Comparison of ENCODE assay signal across 1 cellular context in genomic region chr4:67300497-67301185, GRCh38.
A peak's percentile ranks its signal among the peaks of the same experiment; 100 is the strongest.
TF ChIP-seq lines count a peak whose summit lies in the region.
"Not testable (repeated sequence)": the region's sequence is repeated elsewhere in the genome, so short reads cannot be mapped to it uniquely, and the experiment has no call there.

No MANE protein-coding gene starts in this region.

TF ChIP-seq in K562, 482 proteins besides CTCF, POLR2A, EP300 and RAD21 (continued from another document):
- peak; percentile 66 for TF ChIP-seq ZNF592 (IDR thresholded peaks at IDR 0.05)
- TF ChIP-seq NFRKB (IDR thresholded peaks at IDR 0.05; ENCODE audit: low read depth), result peak; percentile 82; the same call in 1 of the 2 replicates
- TF ChIP-seq NCOR1 (IDR thresholded peaks at IDR 0.05), result peak; percentile 58
- TF ChIP-seq SMAD4 (CRISPR knock-in tag; conservative IDR thresholded peaks at IDR 0.05), result peak; percentile 45; the same call in 1 of the 2 replicates
- TF ChIP-seq SUPT5H (IDR thresholded peaks at IDR 0.05), result peak; percentile 49; the same call in 1 of the 2 replicates
- TF ChIP-seq NRF1 (conservative IDR thresholded peaks at IDR 0.05 in 1 of 2, IDR thresholded peaks at IDR 0.05 in 1 of 2), result peak; percentile 26 to 37; a peak in 1 of 4 replicates
- peak; percentile 41; the same call in 1 of the 2 replicates for TF ChIP-seq ZNF644 (tag; IDR thresholded peaks at IDR 0.05; ENCODE audit: low read depth)
- TF ChIP-seq, protein P1, sequence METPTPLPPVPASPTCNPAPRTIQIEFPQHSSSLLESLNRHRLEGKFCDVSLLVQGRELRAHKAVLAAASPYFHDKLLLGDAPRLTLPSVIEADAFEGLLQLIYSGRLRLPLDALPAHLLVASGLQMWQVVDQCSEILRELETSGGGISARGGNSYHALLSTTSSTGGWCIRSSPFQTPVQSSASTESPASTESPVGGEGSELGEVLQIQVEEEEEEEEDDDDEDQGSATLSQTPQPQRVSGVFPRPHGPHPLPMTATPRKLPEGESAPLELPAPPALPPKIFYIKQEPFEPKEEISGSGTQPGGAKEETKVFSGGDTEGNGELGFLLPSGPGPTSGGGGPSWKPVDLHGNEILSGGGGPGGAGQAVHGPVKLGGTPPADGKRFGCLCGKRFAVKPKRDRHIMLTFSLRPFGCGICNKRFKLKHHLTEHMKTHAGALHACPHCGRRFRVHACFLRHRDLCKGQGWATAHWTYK (CRISPR knock-in tag; IDR thresholded peaks at IDR 0.05), result 0 out of 2 replicates have a peak, but pooled peaks have one; percentile 43
- TF ChIP-seq TRIM24 (IDR thresholded peaks at IDR 0.05), result 0 out of 4 replicates have a peak, but pooled peaks of 1 of the 2 experiments have one; percentile 34
- TF ChIP-seq POLR2H (tag; IDR thresholded peaks at IDR 0.05; ENCODE audit: low read depth), result peak; percentile 55; the same call in 1 of the 2 replicates
- TF ChIP-seq SOX6 (IDR thresholded peaks at IDR 0.05), result peak; percentile 43; the same call in 1 of the 2 replicates
- peak; percentile 64; the same call in 1 of the 2 replicates for TF ChIP-seq ZBTB17 (CRISPR knock-in tag; IDR thresholded peaks at IDR 0.05)
- 0 out of 2 replicates have a peak, but pooled peaks have one; percentile 42 for TF ChIP-seq SMARCE1 (IDR thresholded peaks at IDR 0.05)
- TF ChIP-seq YY1 (IDR thresholded peaks at IDR 0.05; ENCODE audit: borderline replicate concordance in 1 of 3, control insufficient read depth in 1 of 3, extremely low read depth in 1 of 3, insufficient read depth in 3 of 3, insufficient read length in 1 of 3, insufficient replicate concordance in 2 of 3, low read depth in 1 of 3, low read length in 2 of 3), result peak in 1 of 3 experiments; percentile 75
- TF ChIP-seq KLF16 (IDR thresholded peaks at IDR 0.05), result 0 out of 2 replicates have a peak, but pooled peaks have one; percentile 30
- peak; percentile 39; the same call in 1 of the 2 replicates for TF ChIP-seq KLF1 (tag; IDR thresholded peaks at IDR 0.05)
- TF ChIP-seq TAL1 (IDR thresholded peaks at IDR 0.05), result peak; percentile 59
- 0 out of 2 replicates have a peak, but pooled peaks have one; percentile 29 for TF ChIP-seq SMARCA4 (IDR thresholded peaks at IDR 0.05)
- TF ChIP-seq HDAC8 (tag; IDR thresholded peaks at IDR 0.05), result 0 out of 2 replicates have a peak, but pooled peaks have one; percentile 34
- peak; percentile 81 for TF ChIP-seq LEF1 (IDR thresholded peaks at IDR 0.05)
- TF ChIP-seq, protein P2, sequence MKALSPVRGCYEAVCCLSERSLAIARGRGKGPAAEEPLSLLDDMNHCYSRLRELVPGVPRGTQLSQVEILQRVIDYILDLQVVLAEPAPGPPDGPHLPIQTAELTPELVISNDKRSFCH (CRISPR knock-in tag; IDR thresholded peaks at IDR 0.05), result not testable (repeated sequence)
- TF ChIP-seq, protein P2 (tag; IDR thresholded peaks at IDR 0.05), result 0 out of 2 replicates have a peak, but pooled peaks have one; percentile 49
- peak; percentile 65 for TF ChIP-seq ARID1B (IDR thresholded peaks at IDR 0.05)
- TF ChIP-seq TAF1 (IDR thresholded peaks at IDR 0.05; ENCODE audit: control insufficient read depth, extremely low read depth, insufficient read depth, low read length, severe bottlenecking), result peak; percentile 32
- 0 out of 2 replicates have a peak, but pooled peaks have one; percentile 36 for TF ChIP-seq SMAD3 (CRISPR knock-in tag; conservative IDR thresholded peaks at IDR 0.05)
- peak; percentile 52; the same call in 1 of the 2 replicates for TF ChIP-seq ZNF76 (CRISPR knock-in tag; IDR thresholded peaks at IDR 0.05; ENCODE audit: borderline replicate concordance)
